ENCODE assay signal across 15 cellular contexts in the genomic region with DNA sequence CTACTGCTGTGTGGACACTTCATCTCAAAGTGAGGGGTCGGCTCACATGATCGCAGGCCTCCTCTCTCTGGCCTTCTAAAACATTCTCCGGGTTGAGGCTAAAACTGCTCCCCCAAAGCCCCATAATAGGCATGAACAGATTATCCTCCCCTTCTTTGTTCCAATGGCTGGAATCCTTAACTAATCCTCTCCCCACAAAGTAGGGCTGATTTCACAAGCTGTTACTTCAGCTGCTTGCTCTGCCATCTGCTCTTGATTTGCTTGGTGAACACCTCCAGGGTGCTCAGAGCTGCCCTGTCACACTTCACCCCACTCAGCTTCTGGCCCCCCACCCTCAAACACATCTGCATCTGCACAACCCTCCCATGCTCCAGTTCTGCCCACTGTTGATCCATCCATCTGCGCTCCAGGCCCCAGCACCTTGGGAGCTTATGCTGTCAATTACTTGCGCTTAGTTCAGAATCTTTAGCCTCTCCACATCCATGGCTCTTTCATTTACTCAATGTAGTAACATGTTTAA.
DNase-seq lines count a peak whose midpoint lies in the region; ATAC-seq and TF ChIP-seq lines count a peak whose summit lies in the region.
"Had no signal": no experiment of that assay in that cellular context is flagged by ENCODE, and none has a peak within 500 bp of the region (broad histone marks: within the 10 kb centered on the region; RNA-seq: fewer than 3 reads in every experiment).

No MANE protein-coding gene starts in this region.

- no peak overlapping the region for H3K4me2 ChIP-seq in neural progenitor cell
- H3K4me2 ChIP-seq: A549, BLaER1, GM23338 had no signal

- no peak overlapping the region for H2AFZ ChIP-seq in neural progenitor cell (replicated peaks)
- H2AFZ ChIP-seq: GM23338 had no signal

- ATAC-seq in GM21423 (IDR thresholded peaks at IDR 0.05; ENCODE audit: unreplicated experiment): no peak
- ATAC-seq: A549, GM23338, HepG2 had no signal

- H3F3A ChIP-seq in neural progenitor cell (ENCODE audit: low read depth): no peaks in the 10 kb centered on the region

- H3K27ac ChIP-seq in WERI-Rb-1: peak overlapping the region; percentile 73
- no peak overlapping the region for H3K27ac ChIP-seq in neural progenitor cell
- H3K27ac ChIP-seq in vagina: no peak overlapping the region
- H3K27ac ChIP-seq: A549, BLaER1 had no signal

- H3K4me1 Mint-ChIP-seq in neural progenitor cell: peaks cover 12% of the 10 kb centered on the region
- H3K4me1 Mint-ChIP-seq: CD8-positive, alpha-beta memory T cell; GM23338; H9 had no signal

- H3K79me2 ChIP-seq in neural progenitor cell (ENCODE audit: low read depth): no peaks in the 10 kb centered on the region

- DNase-seq in NCI-H524 (lab: John Stamatoyannopoulos, UW) (peak; percentile 89 to 96), WERI-Rb-1 (peak; percentile 93), neural progenitor cell (ENCODE audit: low spot score) (peak; percentile 62), hypothalamus (lab: John Stamatoyannopoulos, UW) (no peak), vagina (ENCODE audit: extremely low spot score in 2 of 2) (no peak)
- DNase-seq: AML-193; Caco-2; CD8-positive, alpha-beta memory T cell; DMS 273 treated with DMSO at 0.1 percent for 48 hours; H9 had no signal

- peaks cover 4% of the 10 kb centered on the region for H3K27me3 Mint-ChIP-seq in neural progenitor cell (ENCODE audit: insufficient read depth, low read depth)

- H3K36me3 ChIP-seq in WERI-Rb-1: no peaks in the 10 kb centered on the region
- no peaks in the 10 kb centered on the region for H3K36me3 ChIP-seq in neural progenitor cell
- H3K36me3 ChIP-seq in vagina: no peaks in the 10 kb centered on the region
- H3K36me3 ChIP-seq: BLaER1 had no signal

- H3K36me3 Mint-ChIP-seq in neural progenitor cell: no peaks in the 10 kb centered on the region
- H3K36me3 Mint-ChIP-seq: CD8-positive, alpha-beta memory T cell had no signal

- H3K4me1 ChIP-seq in neural progenitor cell (peaks cover 4% of the 10 kb centered on the region), vagina (no peaks in the 10 kb centered on the region)
- H3K4me1 ChIP-seq: A549, BLaER1 had no signal

- no peak overlapping the region for H3K4me3 ChIP-seq in WERI-Rb-1 (ENCODE audit: low read depth, low read length)
- H3K4me3 ChIP-seq in neural progenitor cell: no peak overlapping the region
- H3K4me3 ChIP-seq in vagina: no peak overlapping the region
- H3K4me3 ChIP-seq: A549, BLaER1, GM23338 had no signal

- H3K27ac Mint-ChIP-seq in neural progenitor cell: no peak overlapping the region
- H3K27ac Mint-ChIP-seq: CD8-positive, alpha-beta memory T cell; GM23338; H9 had no signal

- H3K27me3 ChIP-seq in WERI-Rb-1 (ENCODE audit: insufficient read depth, low read depth, severe bottlenecking) (no peaks in the 10 kb centered on the region), neural progenitor cell (no peaks in the 10 kb centered on the region), vagina (no peaks in the 10 kb centered on the region)
- H3K27me3 ChIP-seq: BLaER1 had no signal

- H3K9ac ChIP-seq in neural progenitor cell: no peak overlapping the region
- H3K9ac ChIP-seq: BLaER1 had no signal

- TF ChIP-seq CTCF in WERI-Rb-1 (IDR thresholded peaks at IDR 0.05; ENCODE audit: low read depth, low read length) (no peak), neural progenitor cell (IDR thresholded peaks at IDR 0.05) (no peak), vagina (IDR thresholded peaks at IDR 0.05) (no peak)

- no peak overlapping the region for H3K4me3 Mint-ChIP-seq in neural progenitor cell
- H3K4me3 Mint-ChIP-seq: CD8-positive, alpha-beta memory T cell; GM23338; H9 had no signal

- no peaks in the 10 kb centered on the region for H4K20me1 ChIP-seq in neural progenitor cell (ENCODE audit: low read depth)
- H4K20me1 ChIP-seq: BLaER1 had no signal

- TF ChIP-seq POLR2A in vagina (IDR thresholded peaks at IDR 0.05): no peak

- intact Hi-C loops in vagina (cut with DNase I): no loop called here

- H3K9me3 ChIP-seq in WERI-Rb-1 (ENCODE audit: severe bottlenecking): peaks cover 8% of the 10 kb centered on the region
- H3K9me3 ChIP-seq in neural progenitor cell (ENCODE audit: low read depth): no peaks in the 10 kb centered on the region
- no peaks in the 10 kb centered on the region for H3K9me3 ChIP-seq in vagina
- H3K9me3 ChIP-seq: A549, Caco-2 had no signal

- peaks cover 4% of the 10 kb centered on the region for H3K9me3 Mint-ChIP-seq in neural progenitor cell

Comparison
In these comparisons a context has a peak if more than half of its experiments do, and no peak if none do; other contexts are left out.
1. DNase-seq: peak in NCI-H524 (2 of 2), WERI-Rb-1 (single experiment) and neural progenitor cell (single experiment); none in hypothalamus (0 of 51) and vagina (0 of 2).